Comparison of ENCODE assay signal across 8 cellular contexts in the genomic region with DNA sequence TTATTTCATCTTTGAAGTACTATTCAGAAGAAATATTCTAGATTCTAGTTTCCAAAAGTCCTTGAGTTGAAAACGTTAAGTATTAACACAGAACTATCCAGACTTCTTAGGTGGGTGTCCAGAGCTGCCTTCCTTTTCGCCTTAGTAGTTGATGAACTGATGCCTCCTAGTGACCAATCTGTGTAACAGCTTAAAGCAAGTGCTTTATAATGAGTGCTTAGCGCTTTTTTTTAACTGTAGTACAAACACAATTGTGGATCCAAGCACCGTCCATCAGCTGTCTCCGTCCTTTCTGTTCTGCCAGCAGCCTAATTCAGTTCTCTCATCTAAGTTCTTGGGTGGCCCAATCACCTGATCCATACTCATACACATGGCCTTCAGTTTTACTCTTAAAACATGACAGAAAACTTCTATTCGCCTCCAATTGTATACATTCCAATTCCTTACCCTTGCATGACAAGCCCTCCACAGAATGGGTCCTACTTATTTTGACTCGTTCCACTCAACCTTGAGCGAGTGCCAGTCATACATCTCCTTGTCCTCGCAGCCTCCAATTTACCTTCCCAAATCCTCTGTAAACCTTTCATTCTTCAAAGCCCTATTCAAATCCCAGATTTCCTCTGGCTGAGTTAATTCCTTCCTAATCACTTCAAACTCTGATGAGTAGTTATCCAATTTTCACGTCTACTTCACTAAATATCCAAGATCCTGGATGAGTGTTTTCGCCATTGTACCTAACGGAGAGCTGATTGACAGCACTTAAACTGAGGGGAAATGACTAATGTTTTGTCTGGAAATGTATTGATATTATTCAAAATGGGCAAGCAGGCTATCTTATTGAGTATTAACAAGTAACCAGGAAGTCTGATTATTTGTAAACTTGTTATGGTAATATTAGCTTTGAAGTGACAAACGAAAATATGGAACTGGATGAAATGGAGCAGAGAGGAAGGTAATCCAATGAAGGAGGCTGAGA. TPM values are rescaled to one million over a fixed set of nuclear protein-coding genes. Genes with fewer than 3 reads are reported as not detected.
DNase-seq lines count a peak whose midpoint lies in the region; ATAC-seq and TF ChIP-seq lines count a peak whose summit lies in the region.

No MANE protein-coding gene starts in this region.

- no peak overlapping the region for H3K4me3 Mint-ChIP-seq in WTC11

- H3K9me3 Mint-ChIP-seq in WTC11, result no peaks in the 10 kb centered on the region

- intact Hi-C loops in ovary (cut with DNase I), result loop anchor here in 1 of 4 donors (10.0 kb wide), 2 partner anchors 223 to 513 kb away; no protein-coding TSS in a partner anchor

- H3K36me3 Mint-ChIP-seq in WTC11, result no peaks in the 10 kb centered on the region

- DNase-seq in DND-41 (peak; percentile 50), NCI-H226 (peak; percentile 65), WTC11 (ENCODE audit: low spot score) (no peak), foreskin melanocyte (peak; percentile 72), ovary (peak in 1 of 5 donors; percentile 49)
- DNase-seq in activated CD8-positive, alpha-beta memory T cell treated with anti-CD3 and anti-CD28 coated beads for 24 hours, result no peak

- CTCF ChIA-PET in WTC11 (lab: Charles Lee), result interaction anchor here (0.6 to 2.1 kb wide), 17 partner anchors 9 to 551 kb away, joined by 3 to 17 read pairs (median 4); no protein-coding TSS in a partner anchor

- no peak overlapping the region for H3K9ac ChIP-seq in DND-41 (ENCODE audit: low read depth, low read length)

- H2AFZ ChIP-seq in DND-41 (ENCODE audit: low read depth, low read length), result no peak overlapping the region

- peak; percentile 95 for TF ChIP-seq CTCF in DND-41 (IDR thresholded peaks at IDR 0.05; ENCODE audit: borderline replicate concordance, extremely low read depth, low read length, poor library complexity, severe bottlenecking)
- TF ChIP-seq CTCF in WTC11 (IDR thresholded peaks at IDR 0.05), result peak; percentile 81
- peak; percentile 58 to 88 (median 82) for TF ChIP-seq CTCF in ovary (IDR thresholded peaks at IDR 0.05)

- whole genome bisulfite sequencing in ovary, 3 donors, result 25 to 33% (median 29%) methylated on average over 13 of the region's 13 CpGs

- no peak for TF ChIP-seq POLR2A in ovary (IDR thresholded peaks at IDR 0.05)

- H3K79me2 ChIP-seq in DND-41 (ENCODE audit: insufficient read depth, low read length), result no peaks in the 10 kb centered on the region

- H3K36me3 ChIP-seq in DND-41 (ENCODE audit: insufficient read depth, low read length) (no peaks in the 10 kb centered on the region), ovary (no peaks in the 10 kb centered on the region)

- TF ChIP-seq EP300 in ovary (IDR thresholded peaks at IDR 0.05), result no peak

- ATAC-seq in DND-41 (ENCODE audit: insufficient read depth, low read depth) (peak; percentile 87), GM19395 (IDR thresholded peaks at IDR 0.05; ENCODE audit: unreplicated experiment) (peak; percentile 74), HG03378 (IDR thresholded peaks at IDR 0.05; ENCODE audit: unreplicated experiment) (peak; percentile 77), WTC11 (peak; percentile 44)

- no peak overlapping the region for H3K4me3 ChIP-seq in DND-41 (ENCODE audit: low read depth in 1 of 2, low read length in 2 of 2)
- no peak overlapping the region for H3K4me3 ChIP-seq in ovary

- peaks cover 77% of the 10 kb centered on the region for H3K4me1 Mint-ChIP-seq in WTC11

- H3K27ac ChIP-seq in DND-41 (ENCODE audit: low read length) (no peak overlapping the region), ovary (no peak overlapping the region)

- H3K4me2 ChIP-seq in DND-41 (ENCODE audit: insufficient read depth, low read length), result no peak overlapping the region

- no peaks in the 10 kb centered on the region for H3K27me3 ChIP-seq in DND-41 (ENCODE audit: insufficient read depth, low read length, poor library complexity)
- no peaks in the 10 kb centered on the region for H3K27me3 ChIP-seq in ovary

- H3K9me3 ChIP-seq in DND-41 (ENCODE audit: insufficient read depth, low read length, severe bottlenecking) (no peaks in the 10 kb centered on the region), ovary (no peaks in the 10 kb centered on the region)

- H3K4me1 ChIP-seq in DND-41 (ENCODE audit: insufficient read depth, low read length) (peaks cover 4% of the 10 kb centered on the region), ovary (ENCODE audit: insufficient read depth) (peaks cover 5% of the 10 kb centered on the region)

- peak overlapping the region; percentile 82 for H3K27ac Mint-ChIP-seq in WTC11

- H3K27me3 Mint-ChIP-seq in WTC11 (ENCODE audit: low read depth), result no peaks in the 10 kb centered on the region

- 0 out of 2 replicates have a peak, but pooled peaks cover 3% of the 10 kb centered on the region for H4K20me1 ChIP-seq in DND-41 (ENCODE audit: insufficient read depth, low read length)

- POLR2A ChIA-PET in WTC11 (lab: Charles Lee), result interaction anchor here (1.4 kb wide), 1 partner anchor 10 kb away, joined by 8 read pairs; no protein-coding TSS in a partner anchor

TF ChIP-seq in WTC11, 78 proteins besides CTCF, POLR2A, EP300 and RAD21:
- TF ChIP-seq, protein P1, sequence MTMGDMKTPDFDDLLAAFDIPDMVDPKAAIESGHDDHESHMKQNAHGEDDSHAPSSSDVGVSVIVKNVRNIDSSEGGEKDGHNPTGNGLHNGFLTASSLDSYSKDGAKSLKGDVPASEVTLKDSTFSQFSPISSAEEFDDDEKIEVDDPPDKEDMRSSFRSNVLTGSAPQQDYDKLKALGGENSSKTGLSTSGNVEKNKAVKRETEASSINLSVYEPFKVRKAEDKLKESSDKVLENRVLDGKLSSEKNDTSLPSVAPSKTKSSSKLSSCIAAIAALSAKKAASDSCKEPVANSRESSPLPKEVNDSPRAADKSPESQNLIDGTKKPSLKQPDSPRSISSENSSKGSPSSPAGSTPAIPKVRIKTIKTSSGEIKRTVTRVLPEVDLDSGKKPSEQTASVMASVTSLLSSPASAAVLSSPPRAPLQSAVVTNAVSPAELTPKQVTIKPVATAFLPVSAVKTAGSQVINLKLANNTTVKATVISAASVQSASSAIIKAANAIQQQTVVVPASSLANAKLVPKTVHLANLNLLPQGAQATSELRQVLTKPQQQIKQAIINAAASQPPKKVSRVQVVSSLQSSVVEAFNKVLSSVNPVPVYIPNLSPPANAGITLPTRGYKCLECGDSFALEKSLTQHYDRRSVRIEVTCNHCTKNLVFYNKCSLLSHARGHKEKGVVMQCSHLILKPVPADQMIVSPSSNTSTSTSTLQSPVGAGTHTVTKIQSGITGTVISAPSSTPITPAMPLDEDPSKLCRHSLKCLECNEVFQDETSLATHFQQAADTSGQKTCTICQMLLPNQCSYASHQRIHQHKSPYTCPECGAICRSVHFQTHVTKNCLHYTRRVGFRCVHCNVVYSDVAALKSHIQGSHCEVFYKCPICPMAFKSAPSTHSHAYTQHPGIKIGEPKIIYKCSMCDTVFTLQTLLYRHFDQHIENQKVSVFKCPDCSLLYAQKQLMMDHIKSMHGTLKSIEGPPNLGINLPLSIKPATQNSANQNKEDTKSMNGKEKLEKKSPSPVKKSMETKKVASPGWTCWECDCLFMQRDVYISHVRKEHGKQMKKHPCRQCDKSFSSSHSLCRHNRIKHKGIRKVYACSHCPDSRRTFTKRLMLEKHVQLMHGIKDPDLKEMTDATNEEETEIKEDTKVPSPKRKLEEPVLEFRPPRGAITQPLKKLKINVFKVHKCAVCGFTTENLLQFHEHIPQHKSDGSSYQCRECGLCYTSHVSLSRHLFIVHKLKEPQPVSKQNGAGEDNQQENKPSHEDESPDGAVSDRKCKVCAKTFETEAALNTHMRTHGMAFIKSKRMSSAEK (CRISPR knock-in tag; IDR thresholded peaks at IDR 0.05; ENCODE audit: borderline replicate concordance), result peak; percentile 42; the same call in 1 of the 2 replicates
- TF ChIP-seq SMAD3 (CRISPR knock-in tag; IDR thresholded peaks at IDR 0.05; ENCODE audit: borderline replicate concordance) (no peak), ZNF138 (CRISPR knock-in tag; conservative IDR thresholded peaks at IDR 0.05) (0 out of 2 replicates have a peak, but pooled peaks have one; percentile 50)
- TF ChIP-seq, protein P2, sequence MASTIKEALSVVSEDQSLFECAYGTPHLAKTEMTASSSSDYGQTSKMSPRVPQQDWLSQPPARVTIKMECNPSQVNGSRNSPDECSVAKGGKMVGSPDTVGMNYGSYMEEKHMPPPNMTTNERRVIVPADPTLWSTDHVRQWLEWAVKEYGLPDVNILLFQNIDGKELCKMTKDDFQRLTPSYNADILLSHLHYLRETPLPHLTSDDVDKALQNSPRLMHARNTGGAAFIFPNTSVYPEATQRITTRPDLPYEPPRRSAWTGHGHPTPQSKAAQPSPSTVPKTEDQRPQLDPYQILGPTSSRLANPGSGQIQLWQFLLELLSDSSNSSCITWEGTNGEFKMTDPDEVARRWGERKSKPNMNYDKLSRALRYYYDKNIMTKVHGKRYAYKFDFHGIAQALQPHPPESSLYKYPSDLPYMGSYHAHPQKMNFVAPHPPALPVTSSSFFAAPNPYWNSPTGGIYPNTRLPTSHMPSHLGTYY (CRISPR knock-in tag; IDR thresholded peaks at IDR 0.05), result peak; percentile 11; the same call in 1 of the 2 replicates
TF ChIP-seq in WTC11: peak in this region for 3.

RNA-seq across cellular contexts. Expression of a gene that starts 5.8 kb away (rescaled TPM):
- total RNA-seq in WTC11 (2021) (34.9 to 51.3 TPM (median 51.1 TPM) in 3 replicates), ovary (10 to 100 TPM in 6 of 7 donors, 1 to 10 TPM in 1; 3.8 to 37.7 (median 19.6) TPM)
- 10 to 100 TPM; 11.4 to 13.1 TPM for polyA plus RNA-seq in ovary

RNA-seq across cellular contexts. Expression of a gene that starts 47.1 kb away (rescaled TPM):
- total RNA-seq in WTC11 (2021) (946 to 1,010 TPM (median 968 TPM) in 3 replicates), ovary (1,000 to 10,000 TPM in 1 of 7 donors, 100 to 1,000 TPM in 6; 500 to 1,115 (median 750) TPM)
- polyA plus RNA-seq in ovary, result 100 to 1,000 TPM; 575 to 820 TPM

Comparison
In these comparisons a context has a peak if more than half of its experiments do, and no peak if none do; other contexts are left out.
1. DNase-seq: peak in DND-41 (single experiment), NCI-H226 (single experiment) and foreskin melanocyte (single experiment); none in WTC11 (single experiment) and activated CD8-positive, alpha-beta memory T cell treated with anti-CD3 and anti-CD28 coated beads for 24 hours (single experiment).
2. Peak in every context shown above with its lines, with median percentiles within 50 percentile points of each other: ATAC-seq and CTCF ChIP-seq.